8 cellular contexts compared by ENCODE assay signal in genomic region chr16:16178455-16179162, GRCh38. TPM values are rescaled to one million over a fixed set of nuclear protein-coding genes. Genes with fewer than 3 reads are reported as not detected.
"Had no signal": no experiment of that assay in that cellular context is flagged by ENCODE, and none has a peak within 500 bp of the region (broad histone marks: within the 10 kb centered on the region; RNA-seq: fewer than 3 reads in every experiment).

No MANE protein-coding gene starts in this region.

- H3K4me3 ChIP-seq: GM23338 had no signal

- H3K27ac ChIP-seq: HL-60 had no signal

- DNase-seq: H9, HCEC 1CT, HFFc6, IMR-90, KBM-7 had no signal

RNA-seq across cellular contexts. Expression of gene ABCC6, which starts 44.7 kb away (rescaled TPM):
- total RNA-seq: HT1080 had no signal
